17 cellular contexts compared by ENCODE assay signal in genomic region chr1:226429868-226430715, GRCh38.
"Had no signal": no experiment of that assay in that cellular context is flagged by ENCODE, and none has a peak within 500 bp of the region (broad histone marks: within the 10 kb centered on the region; RNA-seq: fewer than 3 reads in every experiment).

No MANE protein-coding gene starts in this region.

- H3K36me3 Mint-ChIP-seq: activated naive CD8-positive, alpha-beta T cell treated with anti-CD3 and anti-CD28 coated beads for 36 hours had no signal

- H3K27ac Mint-ChIP-seq: activated naive CD8-positive, alpha-beta T cell treated with anti-CD3 and anti-CD28 coated beads for 36 hours; immature natural killer cell; naive thymus-derived CD4-positive, alpha-beta T cell had no signal

- H3K9me3 Mint-ChIP-seq: activated naive CD8-positive, alpha-beta T cell treated with anti-CD3 and anti-CD28 coated beads for 36 hours; immature natural killer cell; naive thymus-derived CD4-positive, alpha-beta T cell had no signal

- H3K36me3 ChIP-seq: cardiac muscle cell, ovary, right lobe of liver, stomach, upper lobe of left lung, WERI-Rb-1 had no signal

- H3K4me3 Mint-ChIP-seq: activated naive CD8-positive, alpha-beta T cell treated with anti-CD3 and anti-CD28 coated beads for 36 hours; immature natural killer cell; naive thymus-derived CD4-positive, alpha-beta T cell had no signal

- H3K9me3 ChIP-seq: ovary, psoas muscle, right lobe of liver, stomach, upper lobe of left lung had no signal

- H3K4me1 ChIP-seq: psoas muscle, right lobe of liver, stomach had no signal

- DNase-seq: activated CD4-positive, alpha-beta T cell treated with anti-CD3 and anti-CD28 coated beads for 1 hour; activated naive CD4-positive, alpha-beta T cell; amygdala; foreskin melanocyte; immature natural killer cell; naive thymus-derived CD4-positive, alpha-beta T cell; ovary; psoas muscle; right lobe of liver; small intestine; stimulated activated CD4-positive, alpha-beta T cell treated with anti-CD3 and anti-CD28 coated beads, Interleukin-15, amount 100 ng/mL, for 24 hours; stimulated activated CD4-positive, alpha-beta T cell treated with anti-CD3 and anti-CD28 coated beads, Interleukin-2, amount 100 ng/mL, for 48 hours; stomach; WERI-Rb-1 had no signal

- H3K27me3 ChIP-seq: cardiac muscle cell, ovary, right lobe of liver, upper lobe of left lung had no signal

- H3K4me3 ChIP-seq: cardiac muscle cell, ovary, psoas muscle, right lobe of liver, stomach, upper lobe of left lung had no signal

- H3K27me3 Mint-ChIP-seq: activated naive CD8-positive, alpha-beta T cell treated with anti-CD3 and anti-CD28 coated beads for 36 hours had no signal

- H3K27ac ChIP-seq: cardiac muscle cell, ovary, psoas muscle, right lobe of liver, stomach, upper lobe of left lung, WERI-Rb-1 had no signal
